ENCODE assay signal across 14 cellular contexts in genomic region chr5:104363567-104363966, GRCh38.
"Had no signal": no experiment of that assay in that cellular context is flagged by ENCODE, and none has a peak within 500 bp of the region (broad histone marks: within the 10 kb centered on the region; RNA-seq: fewer than 3 reads in every experiment).

No MANE protein-coding gene starts in this region.

- H3K4me1 ChIP-seq: sigmoid colon had no signal

- H3K9me3 ChIP-seq: ovary, sigmoid colon had no signal

- DNase-seq: activated CD4-positive, alpha-beta T cell treated with anti-CD3 and anti-CD28 coated beads, Interleukin-2, amount 10 ng/mL, durations not matched to agents 24 days and 14 days; activated CD4-positive, CD25-positive, alpha-beta regulatory T cell; activated CD8-positive, alpha-beta memory T cell treated with anti-CD3 and anti-CD28 coated beads, Interleukin-2, amount 50 U/mL, for 4 hours; activated CD8-positive, alpha-beta T cell treated with anti-CD3 and anti-CD28 coated beads, Interleukin-2, amount 10 ng/mL, durations not matched to agents 7 days and 5 days; activated effector memory CD4-positive, alpha-beta T cell treated with anti-CD3 and anti-CD28 coated beads, Interleukin-2, amount 50 U/mL, for 16 hours; activated T-cell treated with anti-CD3 and anti-CD28 coated beads, Interleukin-2, amount 50 U/mL, for 48 hours; foreskin fibroblast; glutamatergic neuron; left ventricle myocardium superior; ovary; sigmoid colon had no signal

- H3K27ac ChIP-seq: ovary, sigmoid colon, thoracic aorta had no signal

- H3K27me3 Mint-ChIP-seq: activated CD4-positive, alpha-beta T cell treated with anti-CD3 and anti-CD28 coated beads, Interleukin-2, amount 10 ng/mL, durations not matched to agents 24 days and 14 days had no signal

- H3K4me3 ChIP-seq: ovary, sigmoid colon, thoracic aorta had no signal

- H3K4me1 Mint-ChIP-seq: activated CD4-positive, alpha-beta T cell treated with anti-CD3 and anti-CD28 coated beads, Interleukin-2, amount 10 ng/mL, durations not matched to agents 24 days and 14 days; stimulated activated effector memory CD8-positive, alpha-beta T cell treated with anti-CD3 and anti-CD28 coated beads, Interleukin-12 subunit alpha, Interleukin-12 subunit beta, amount 100 ng/mL, for 72 hours had no signal

- H3K27ac Mint-ChIP-seq: activated CD4-positive, alpha-beta T cell treated with anti-CD3 and anti-CD28 coated beads, Interleukin-2, amount 10 ng/mL, durations not matched to agents 24 days and 14 days; activated CD8-positive, alpha-beta T cell treated with anti-CD3 and anti-CD28 coated beads, Interleukin-2, amount 10 ng/mL, durations not matched to agents 7 days and 5 days; activated naive CD4-positive, alpha-beta T cell treated with anti-CD3 and anti-CD28 coated beads, Interleukin-2, amount 50 U/mL, for 72 hours; stimulated activated effector memory CD8-positive, alpha-beta T cell treated with anti-CD3 and anti-CD28 coated beads, Interleukin-12 subunit alpha, Interleukin-12 subunit beta, amount 100 ng/mL, for 72 hours had no signal

- H3K36me3 Mint-ChIP-seq: activated naive CD4-positive, alpha-beta T cell treated with anti-CD3 and anti-CD28 coated beads, Interleukin-2, amount 50 U/mL, for 72 hours; stimulated activated effector memory CD8-positive, alpha-beta T cell treated with anti-CD3 and anti-CD28 coated beads, Interleukin-12 subunit alpha, Interleukin-12 subunit beta, amount 100 ng/mL, for 72 hours had no signal

- H3K4me3 Mint-ChIP-seq: activated CD4-positive, alpha-beta T cell treated with anti-CD3 and anti-CD28 coated beads, Interleukin-2, amount 10 ng/mL, durations not matched to agents 24 days and 14 days; activated CD8-positive, alpha-beta T cell treated with anti-CD3 and anti-CD28 coated beads, Interleukin-2, amount 10 ng/mL, durations not matched to agents 7 days and 5 days; stimulated activated effector memory CD8-positive, alpha-beta T cell treated with anti-CD3 and anti-CD28 coated beads, Interleukin-12 subunit alpha, Interleukin-12 subunit beta, amount 100 ng/mL, for 72 hours had no signal

- H3K27me3 ChIP-seq: sigmoid colon had no signal

- ATAC-seq: activated CD8-positive, alpha-beta T cell treated with anti-CD3 and anti-CD28 coated beads, Interleukin-2, amount 10 ng/mL, durations not matched to agents 7 days and 5 days; activated naive CD4-positive, alpha-beta T cell treated with anti-CD3 and anti-CD28 coated beads, Interleukin-2, amount 50 U/mL, for 72 hours; left ventricle myocardium superior; stimulated activated effector memory CD8-positive, alpha-beta T cell treated with anti-CD3 and anti-CD28 coated beads, Interleukin-12 subunit alpha, Interleukin-12 subunit beta, amount 100 ng/mL, for 72 hours had no signal

- H3K36me3 ChIP-seq: ovary, sigmoid colon, thoracic aorta had no signal

- H3K9me3 Mint-ChIP-seq: activated CD4-positive, alpha-beta T cell treated with anti-CD3 and anti-CD28 coated beads, Interleukin-2, amount 10 ng/mL, durations not matched to agents 24 days and 14 days; activated naive CD4-positive, alpha-beta T cell treated with anti-CD3 and anti-CD28 coated beads, Interleukin-2, amount 50 U/mL, for 72 hours had no signal
